1 cellular context compared by ENCODE assay signal in genomic region chr3:100001514-100002270, GRCh38.
TF ChIP-seq lines count a peak whose summit lies in the region.

No MANE protein-coding gene starts in this region.

TF ChIP-seq in IMR-90, 13 proteins besides CTCF, POLR2A, EP300 and RAD21 (continued from another document):
- no peak for TF ChIP-seq NFE2L2 (IDR thresholded peaks at IDR 0.05; ENCODE audit: low read depth, low read length)
- TF ChIP-seq, protein P1, sequence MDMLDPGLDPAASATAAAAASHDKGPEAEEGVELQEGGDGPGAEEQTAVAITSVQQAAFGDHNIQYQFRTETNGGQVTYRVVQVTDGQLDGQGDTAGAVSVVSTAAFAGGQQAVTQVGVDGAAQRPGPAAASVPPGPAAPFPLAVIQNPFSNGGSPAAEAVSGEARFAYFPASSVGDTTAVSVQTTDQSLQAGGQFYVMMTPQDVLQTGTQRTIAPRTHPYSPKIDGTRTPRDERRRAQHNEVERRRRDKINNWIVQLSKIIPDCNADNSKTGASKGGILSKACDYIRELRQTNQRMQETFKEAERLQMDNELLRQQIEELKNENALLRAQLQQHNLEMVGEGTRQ (IDR thresholded peaks at IDR 0.05; ENCODE audit: low read depth, low read length): no peak
